ENCODE assay signal across 14 cellular contexts in genomic region chr7:27119412-27119911, GRCh38. TPM values are rescaled to one million over a fixed set of nuclear protein-coding genes. Genes with fewer than 3 reads are reported as not detected.
A peak's percentile ranks its signal among the peaks of the same experiment; 100 is the strongest.
DNase-seq lines count a peak whose midpoint lies in the region; ATAC-seq and TF ChIP-seq lines count a peak whose summit lies in the region.
"Had no signal": no experiment of that assay in that cellular context is flagged by ENCODE, and none has a peak within 500 bp of the region (broad histone marks: within the 10 kb centered on the region; RNA-seq: fewer than 3 reads in every experiment).

No MANE protein-coding gene starts in this region.

- H3K36me3 Mint-ChIP-seq in mesothelial cell of epicardium: peaks cover 42% of the 10 kb centered on the region
- no peaks in the 10 kb centered on the region for H3K36me3 Mint-ChIP-seq in activated T-cell treated with anti-CD3 and anti-CD28 coated beads, Interleukin-2, amount 50 U/mL, for 4 hours (ENCODE audit: insufficient read depth)
- H3K36me3 Mint-ChIP-seq: CD4-positive, alpha-beta memory T cell had no signal

- ATAC-seq in activated T-cell treated with anti-CD3 and anti-CD28 coated beads, Interleukin-2, amount 50 U/mL, for 4 hours: no peak
- ATAC-seq: K562 had no signal

- no peaks in the 10 kb centered on the region for H3K27me3 Mint-ChIP-seq in mesothelial cell of epicardium (ENCODE audit: low read depth)
- peaks cover 19% of the 10 kb centered on the region for H3K27me3 Mint-ChIP-seq in activated T-cell treated with anti-CD3 and anti-CD28 coated beads, Interleukin-2, amount 50 U/mL, for 4 hours (ENCODE audit: low read depth)

- peaks cover 79% of the 10 kb centered on the region for H3K4me1 Mint-ChIP-seq in mesothelial cell of epicardium
- H3K4me1 Mint-ChIP-seq in activated T-cell treated with anti-CD3 and anti-CD28 coated beads, Interleukin-2, amount 50 U/mL, for 4 hours (ENCODE audit: low read depth): no peaks in the 10 kb centered on the region
- H3K4me1 Mint-ChIP-seq: CD4-positive, alpha-beta memory T cell had no signal

- peak overlapping the region; percentile 100 for H3K27ac Mint-ChIP-seq in mesothelial cell of epicardium
- H3K27ac Mint-ChIP-seq: CD4-positive, alpha-beta memory T cell had no signal

- intact Hi-C loops in transverse colon (cut with DNase I; ENCODE audit: low total_unique reads): no loop called here

- peak overlapping the region; percentile 30 for H3K9ac ChIP-seq in HUES6 (ENCODE audit: low read length)

- peaks cover 27% of the 10 kb centered on the region; the same call in 1 of the 2 replicates for H3K4me1 ChIP-seq in HUES6 (ENCODE audit: control insufficient read depth, insufficient read depth, low read length)
- H3K4me1 ChIP-seq in transverse colon: peaks cover 35 to 98% (median 73%) of the 10 kb centered on the region in 4 donors

- H3K4me3 Mint-ChIP-seq in mesothelial cell of epicardium: peak overlapping the region; percentile 88
- no peak overlapping the region for H3K4me3 Mint-ChIP-seq in activated T-cell treated with anti-CD3 and anti-CD28 coated beads, Interleukin-2, amount 50 U/mL, for 4 hours
- H3K4me3 Mint-ChIP-seq: CD4-positive, alpha-beta memory T cell had no signal

- no peak for TF ChIP-seq POLR2A in transverse colon (IDR thresholded peaks at IDR 0.05)

- in situ Hi-C loops in transverse colon (cut with MboI; ENCODE audit: low pct_ligation_motif_present in 1 of 4, low pct_unique_long_range_greater_than_20kb in 1 of 4, low sequenced_read_pairs in 3 of 4): no loop called here

- H3K4me3 ChIP-seq in HUES6 (ENCODE audit: low read depth, low read length) (no peak overlapping the region), transverse colon (no peak overlapping the region), H7 (ENCODE audit: insufficient read depth, low read depth, low read length) (no peak overlapping the region)
- H3K4me3 ChIP-seq: K562 had no signal

- TF ChIP-seq CTCF in mesothelial cell of epicardium (IDR thresholded peaks at IDR 0.05; ENCODE audit: unreplicated experiment) (no peak), transverse colon (IDR thresholded peaks at IDR 0.05) (no peak)

- DNase-seq in ecto neural progenitor cell (ENCODE audit: low spot score): peak; percentile 17
- DNase-seq in mesothelial cell of epicardium (ENCODE audit: low spot score in 2 of 2, unreplicated experiment in 2 of 2): peak in 1 of 2 experiments; percentile 30
- DNase-seq in transverse colon: no peak
- DNase-seq in activated T-cell treated with anti-CD3 and anti-CD28 coated beads, Interleukin-2, amount 50 U/mL, for 4 hours: no peak
- DNase-seq in H7: no peak
- DNase-seq in NCI-H2107 treated with DMSO at 0.1 percent for 48 hours (lab: John Stamatoyannopoulos, UW; ENCODE audit: unreplicated experiment): no peak
- DNase-seq: CD4-positive, alpha-beta memory T cell; GF-D8; MM.1S; NCI-H1436; NCI-H2107; NCI-H510A had no signal

- 42% methylated on average over 1 of the region's 1 CpG; no CpG with 5 or more reads in 1 of the 2 donors for WGBS in transverse colon (ENCODE audit: low coverage in 1 of 2), 2 donors

- H3K36me3 ChIP-seq in HUES6 (ENCODE audit: control insufficient read depth, insufficient read depth, low read length) (no peaks in the 10 kb centered on the region), transverse colon (no peaks in the 10 kb centered on the region), H7 (replicated peaks; ENCODE audit: control insufficient read depth, insufficient read depth, low read length) (no peaks in the 10 kb centered on the region)

- no peak overlapping the region for H3K27ac ChIP-seq in HUES6 (ENCODE audit: low read depth, low read length)
- peak overlapping the region; percentile 90 to 96 (median 92) for H3K27ac ChIP-seq in transverse colon

- no peaks in the 10 kb centered on the region for H3K9me3 ChIP-seq in HUES6 (ENCODE audit: control insufficient read depth, insufficient read depth, low read depth, low read length)
- H3K9me3 ChIP-seq in transverse colon: no peaks in the 10 kb centered on the region

- H3K9me3 Mint-ChIP-seq in mesothelial cell of epicardium: no peaks in the 10 kb centered on the region
- H3K9me3 Mint-ChIP-seq in activated T-cell treated with anti-CD3 and anti-CD28 coated beads, Interleukin-2, amount 50 U/mL, for 4 hours: no peaks in the 10 kb centered on the region
- H3K9me3 Mint-ChIP-seq: CD4-positive, alpha-beta memory T cell had no signal

- peaks cover 100% of the 10 kb centered on the region for H3K27me3 ChIP-seq in HUES6 (ENCODE audit: control insufficient read depth, insufficient read depth, low read length)
- H3K27me3 ChIP-seq in transverse colon: no peaks in the 10 kb centered on the region
- peaks cover 99% of the 10 kb centered on the region for H3K27me3 ChIP-seq in H7 (ENCODE audit: control insufficient read depth, insufficient read depth, low read length)

- TF ChIP-seq EP300 in transverse colon (IDR thresholded peaks at IDR 0.05; ENCODE audit: low read depth): no peak

RNA-seq across cellular contexts. Expression of gene HOXA4, which starts 11.1 kb away (rescaled TPM):
- total RNA-seq in mesothelial cell of epicardium (51.0 to 55.9 TPM (median 54.7 TPM) in 3 replicates), transverse colon (10 to 100 TPM in 2 of 4 donors, 1 to 10 TPM in 2; 3.5 to 42.4 (median 10.6) TPM)
- under 1 TPM in 1 of 3 donors, not detected in 2; 0.14 TPM for total RNA-seq in activated T-cell treated with anti-CD3 and anti-CD28 coated beads, Interleukin-2, amount 50 U/mL, for 4 hours
- not detected in 2 replicates for total RNA-seq in H7 (2014; rRNA removed; shearing (Covaris generic))
- total RNA-seq: K562 had no signal

RNA-seq across cellular contexts. Expression of gene HOXA2, which starts 17.0 kb away (rescaled TPM):
- total RNA-seq in mesothelial cell of epicardium: 30.3 to 33.9 TPM (median 30.8 TPM) in 3 replicates
- 10 to 100 TPM in 1 of 4 donors, 1 to 10 TPM in 3; 2.7 to 16.1 (median 5.2) TPM for total RNA-seq in transverse colon
- total RNA-seq in activated T-cell treated with anti-CD3 and anti-CD28 coated beads, Interleukin-2, amount 50 U/mL, for 4 hours: not detected
- total RNA-seq in H7 (2014; rRNA removed; shearing (Covaris generic)): not detected in 2 replicates
- total RNA-seq: CD4-positive, alpha-beta memory T cell; K562 had no signal

RNA-seq across cellular contexts. Expression of gene HOXA1, which starts 23.7 kb away (rescaled TPM):
- total RNA-seq in mesothelial cell of epicardium (13.7 to 14.6 TPM (median 14.0 TPM) in 3 replicates), transverse colon (1 to 10 TPM; 1.4 to 3.2 (median 1.8) TPM)
- total RNA-seq in activated T-cell treated with anti-CD3 and anti-CD28 coated beads, Interleukin-2, amount 50 U/mL, for 4 hours: under 1 TPM; 0.11 to 0.33 (median 0.28) TPM
- 0.10 TPM in 1 of 2 replicates, not detected in the other for total RNA-seq in H7 (2014; rRNA removed; shearing (Covaris generic))

RNA-seq across cellular contexts. Expression of gene HOXA5, which starts 24.0 kb away (rescaled TPM):
- total RNA-seq in mesothelial cell of epicardium (128 to 133 TPM (median 133 TPM) in 3 replicates), transverse colon (10 to 100 TPM; 18.3 to 89.8 (median 31.6) TPM)
- not detected for total RNA-seq in activated T-cell treated with anti-CD3 and anti-CD28 coated beads, Interleukin-2, amount 50 U/mL, for 4 hours
- total RNA-seq in H7 (2014; rRNA removed; shearing (Covaris generic)): not detected in 2 replicates
- total RNA-seq: CD4-positive, alpha-beta memory T cell; K562 had no signal

RNA-seq across cellular contexts. Expression of gene HOXA6, which starts 28.1 kb away (rescaled TPM):
- total RNA-seq in mesothelial cell of epicardium (43.7 to 45.6 TPM (median 44.4 TPM) in 3 replicates), transverse colon (10 to 100 TPM; 12.9 to 27.8 (median 17.3) TPM)
- total RNA-seq in activated T-cell treated with anti-CD3 and anti-CD28 coated beads, Interleukin-2, amount 50 U/mL, for 4 hours: not detected
- not detected in 2 replicates for total RNA-seq in H7 (2014; rRNA removed; shearing (Covaris generic))
- total RNA-seq: CD4-positive, alpha-beta memory T cell; K562 had no signal
